ENCODE assay signal across 9 cellular contexts in genomic region chr1:91650764-91651163, GRCh38.
A peak's percentile ranks its signal among the peaks of the same experiment; 100 is the strongest.
DNase-seq lines count a peak whose midpoint lies in the region; ATAC-seq and TF ChIP-seq lines count a peak whose summit lies in the region.
"Had no signal": no experiment of that assay in that cellular context is flagged by ENCODE, and none has a peak within 500 bp of the region (broad histone marks: within the 10 kb centered on the region; RNA-seq: fewer than 3 reads in every experiment).

No MANE protein-coding gene starts in this region.

- peak; percentile 95 for DNase-seq in BJ (ENCODE audit: low read depth)
- peak; percentile 85 for DNase-seq in RKO (ENCODE audit: low spot score)
- peak; percentile 99 for DNase-seq in fibroblast of peridontal ligament (ENCODE audit: extremely low read depth)
- DNase-seq in prostate gland (ENCODE audit: low spot score) = no peak
- DNase-seq in NCI-H1436 (lab: John Stamatoyannopoulos, UW) = no peak
- DNase-seq in BE2C = no peak
- DNase-seq: GDM1 had no signal

- no peak overlapping the region for H3K4me3 ChIP-seq in BJ (ENCODE audit: low read depth, low read length)
- no peak overlapping the region for H3K4me3 ChIP-seq in prostate gland
- no peak overlapping the region for H3K4me3 ChIP-seq in BE2C (ENCODE audit: low read depth, low read length)

- 67% methylated on average over 1 of the region's 1 CpG for WGBS in prostate gland

- ATAC-seq in GM19324 (IDR thresholded peaks at IDR 0.05; ENCODE audit: low FRiP score, unreplicated experiment) (no peak), GM21367 (IDR thresholded peaks at IDR 0.05; ENCODE audit: unreplicated experiment) (no peak)

- no peaks in the 10 kb centered on the region for H3K27me3 ChIP-seq in BJ (ENCODE audit: control insufficient read depth, insufficient read depth, low read length)
- no peaks in the 10 kb centered on the region for H3K27me3 ChIP-seq in prostate gland (replicated peaks; ENCODE audit: insufficient read depth)
- no peaks in the 10 kb centered on the region for H3K27me3 ChIP-seq in BE2C

- H3K36me3 ChIP-seq in BJ (ENCODE audit: control insufficient read depth, insufficient read depth, low read length) (no peaks in the 10 kb centered on the region), prostate gland (no peaks in the 10 kb centered on the region), BE2C (no peaks in the 10 kb centered on the region)

- intact Hi-C loops in prostate gland (cut with DNase I) = no loop called here

- H3K27ac ChIP-seq in prostate gland = peak overlapping the region; percentile 12 to 36

- CTCF ChIA-PET in BJ (lab: Yijun Ruan, JAX) = interaction anchor here (1.1 to 2.3 kb wide), 3 partner anchors 11 to 17 kb away, joined by 3 to 8 read pairs (median 4); no protein-coding TSS in a partner anchor

- TF ChIP-seq CTCF in BJ (IDR thresholded peaks at IDR 0.05; ENCODE audit: insufficient read depth, low read depth, low read length) (no peak), prostate gland (IDR thresholded peaks at IDR 0.05) (no peak), BE2C (IDR thresholded peaks at IDR 0.05; ENCODE audit: low read depth, low read length) (no peak)

- no peak for TF ChIP-seq POLR2A in prostate gland (IDR thresholded peaks at IDR 0.05)

- POLR2A ChIA-PET in BJ (lab: Charles Lee) = no interaction called here

- H3K4me1 ChIP-seq in prostate gland (replicated peaks) = no peaks in the 10 kb centered on the region
- H3K4me1 ChIP-seq in BE2C = no peaks in the 10 kb centered on the region

- H3K9me3 ChIP-seq in prostate gland (no peaks in the 10 kb centered on the region), BE2C (no peaks in the 10 kb centered on the region)

Comparison
In these comparisons a context has a peak if more than half of its experiments do, and no peak if none do; other contexts are left out.
1. DNase-seq: peak in BJ (single experiment), RKO (single experiment) and fibroblast of peridontal ligament (single experiment); none in prostate gland (single experiment), NCI-H1436 (single experiment) and BE2C (single experiment).